In the genomic region with DNA sequence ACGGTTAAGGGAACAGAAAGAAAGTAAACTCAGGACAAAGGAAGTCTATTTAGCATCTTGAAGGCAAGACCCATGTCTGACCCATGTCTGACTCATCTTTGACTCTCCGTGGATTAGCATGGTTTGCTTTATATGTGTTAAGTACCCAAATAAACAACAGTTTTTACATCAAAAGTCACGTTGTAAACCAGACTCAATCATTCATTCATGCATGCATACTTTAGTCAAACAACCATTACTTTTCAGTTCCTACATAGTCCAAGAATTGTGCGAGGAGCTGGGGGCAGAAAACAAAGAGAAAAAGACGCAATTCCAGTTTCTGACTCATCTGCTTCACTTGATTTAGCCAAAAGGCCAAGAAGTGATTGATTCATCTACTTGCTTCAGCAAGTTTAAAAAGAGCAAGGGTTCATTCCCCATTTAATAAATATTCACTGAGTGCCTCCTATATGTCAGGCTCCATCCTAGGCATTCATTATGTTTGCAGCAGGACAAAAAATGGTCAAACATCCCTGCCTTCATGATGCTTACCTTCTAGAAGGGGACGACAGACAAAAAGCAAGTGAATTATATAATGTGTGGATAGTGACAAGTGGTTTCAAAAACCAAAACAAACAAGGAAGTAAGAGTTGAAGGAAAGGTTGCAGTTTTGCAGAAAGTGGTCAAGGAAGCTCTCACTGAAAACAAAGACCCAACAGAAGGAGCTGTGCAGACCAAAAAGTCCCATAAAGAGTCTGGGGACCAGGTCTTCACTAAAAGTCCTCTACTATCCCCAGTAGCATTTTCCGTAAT, we compare ENCODE assay signal across 1 cellular context.
TF ChIP-seq lines count a peak whose summit lies in the region.

No MANE protein-coding gene starts in this region.

TF ChIP-seq in GM12878, 131 proteins besides CTCF, POLR2A, EP300 and RAD21 (continued from another document):
- TF ChIP-seq, protein P1, sequence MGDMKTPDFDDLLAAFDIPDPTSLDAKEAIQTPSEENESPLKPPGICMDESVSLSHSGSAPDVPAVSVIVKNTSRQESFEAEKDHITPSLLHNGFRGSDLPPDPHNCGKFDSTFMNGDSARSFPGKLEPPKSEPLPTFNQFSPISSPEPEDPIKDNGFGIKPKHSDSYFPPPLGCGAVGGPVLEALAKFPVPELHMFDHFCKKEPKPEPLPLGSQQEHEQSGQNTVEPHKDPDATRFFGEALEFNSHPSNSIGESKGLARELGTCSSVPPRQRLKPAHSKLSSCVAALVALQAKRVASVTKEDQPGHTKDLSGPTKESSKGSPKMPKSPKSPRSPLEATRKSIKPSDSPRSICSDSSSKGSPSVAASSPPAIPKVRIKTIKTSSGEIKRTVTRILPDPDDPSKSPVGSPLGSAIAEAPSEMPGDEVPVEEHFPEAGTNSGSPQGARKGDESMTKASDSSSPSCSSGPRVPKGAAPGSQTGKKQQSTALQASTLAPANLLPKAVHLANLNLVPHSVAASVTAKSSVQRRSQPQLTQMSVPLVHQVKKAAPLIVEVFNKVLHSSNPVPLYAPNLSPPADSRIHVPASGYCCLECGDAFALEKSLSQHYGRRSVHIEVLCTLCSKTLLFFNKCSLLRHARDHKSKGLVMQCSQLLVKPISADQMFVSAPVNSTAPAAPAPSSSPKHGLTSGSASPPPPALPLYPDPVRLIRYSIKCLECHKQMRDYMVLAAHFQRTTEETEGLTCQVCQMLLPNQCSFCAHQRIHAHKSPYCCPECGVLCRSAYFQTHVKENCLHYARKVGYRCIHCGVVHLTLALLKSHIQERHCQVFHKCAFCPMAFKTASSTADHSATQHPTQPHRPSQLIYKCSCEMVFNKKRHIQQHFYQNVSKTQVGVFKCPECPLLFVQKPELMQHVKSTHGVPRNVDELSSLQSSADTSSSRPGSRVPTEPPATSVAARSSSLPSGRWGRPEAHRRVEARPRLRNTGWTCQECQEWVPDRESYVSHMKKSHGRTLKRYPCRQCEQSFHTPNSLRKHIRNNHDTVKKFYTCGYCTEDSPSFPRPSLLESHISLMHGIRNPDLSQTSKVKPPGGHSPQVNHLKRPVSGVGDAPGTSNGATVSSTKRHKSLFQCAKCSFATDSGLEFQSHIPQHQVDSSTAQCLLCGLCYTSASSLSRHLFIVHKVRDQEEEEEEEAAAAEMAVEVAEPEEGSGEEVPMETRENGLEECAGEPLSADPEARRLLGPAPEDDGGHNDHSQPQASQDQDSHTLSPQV (IDR thresholded peaks at IDR 0.05): no peak
- no peak for TF ChIP-seq MTA3 (IDR thresholded peaks at IDR 0.05; ENCODE audit: borderline replicate concordance, low read length)
- no peak for TF ChIP-seq RBBP5 (conservative IDR thresholded peaks at IDR 0.05)
- TF ChIP-seq, protein P2, sequence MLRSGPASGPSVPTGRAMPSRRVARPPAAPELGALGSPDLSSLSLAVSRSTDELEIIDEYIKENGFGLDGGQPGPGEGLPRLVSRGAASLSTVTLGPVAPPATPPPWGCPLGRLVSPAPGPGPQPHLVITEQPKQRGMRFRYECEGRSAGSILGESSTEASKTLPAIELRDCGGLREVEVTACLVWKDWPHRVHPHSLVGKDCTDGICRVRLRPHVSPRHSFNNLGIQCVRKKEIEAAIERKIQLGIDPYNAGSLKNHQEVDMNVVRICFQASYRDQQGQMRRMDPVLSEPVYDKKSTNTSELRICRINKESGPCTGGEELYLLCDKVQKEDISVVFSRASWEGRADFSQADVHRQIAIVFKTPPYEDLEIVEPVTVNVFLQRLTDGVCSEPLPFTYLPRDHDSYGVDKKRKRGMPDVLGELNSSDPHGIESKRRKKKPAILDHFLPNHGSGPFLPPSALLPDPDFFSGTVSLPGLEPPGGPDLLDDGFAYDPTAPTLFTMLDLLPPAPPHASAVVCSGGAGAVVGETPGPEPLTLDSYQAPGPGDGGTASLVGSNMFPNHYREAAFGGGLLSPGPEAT (IDR thresholded peaks at IDR 0.05; ENCODE audit: low read depth): peak; percentile 64
- TF ChIP-seq HDAC2 (IDR thresholded peaks at IDR 0.05): no peak
- TF ChIP-seq, protein P3, sequence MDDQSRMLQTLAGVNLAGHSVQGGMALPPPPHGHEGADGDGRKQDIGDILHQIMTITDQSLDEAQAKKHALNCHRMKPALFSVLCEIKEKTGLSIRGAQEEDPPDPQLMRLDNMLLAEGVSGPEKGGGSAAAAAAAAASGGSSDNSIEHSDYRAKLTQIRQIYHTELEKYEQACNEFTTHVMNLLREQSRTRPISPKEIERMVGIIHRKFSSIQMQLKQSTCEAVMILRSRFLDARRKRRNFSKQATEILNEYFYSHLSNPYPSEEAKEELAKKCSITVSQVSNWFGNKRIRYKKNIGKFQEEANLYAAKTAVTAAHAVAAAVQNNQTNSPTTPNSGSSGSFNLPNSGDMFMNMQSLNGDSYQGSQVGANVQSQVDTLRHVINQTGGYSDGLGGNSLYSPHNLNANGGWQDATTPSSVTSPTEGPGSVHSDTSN (IDR thresholded peaks at IDR 0.05; ENCODE audit: insufficient replicate concordance, low read depth, low read length): no peak
- no peak for TF ChIP-seq STAT1 (conservative IDR thresholded peaks at IDR 0.05)
- TF ChIP-seq SREBF2 (IDR thresholded peaks at IDR 0.05; ENCODE audit: low read length): no peak
- no peak for TF ChIP-seq RB1 (IDR thresholded peaks at IDR 0.05; ENCODE audit: borderline replicate concordance)
- no peak for TF ChIP-seq CBX3 (IDR thresholded peaks at IDR 0.05; ENCODE audit: borderline replicate concordance, low read depth)
- TF ChIP-seq ZNF217 (IDR thresholded peaks at IDR 0.05): peak; percentile 49; the same call in 1 of the 2 replicates
- no peak for TF ChIP-seq ZSCAN29 (IDR thresholded peaks at IDR 0.05)
- TF ChIP-seq, protein P4, sequence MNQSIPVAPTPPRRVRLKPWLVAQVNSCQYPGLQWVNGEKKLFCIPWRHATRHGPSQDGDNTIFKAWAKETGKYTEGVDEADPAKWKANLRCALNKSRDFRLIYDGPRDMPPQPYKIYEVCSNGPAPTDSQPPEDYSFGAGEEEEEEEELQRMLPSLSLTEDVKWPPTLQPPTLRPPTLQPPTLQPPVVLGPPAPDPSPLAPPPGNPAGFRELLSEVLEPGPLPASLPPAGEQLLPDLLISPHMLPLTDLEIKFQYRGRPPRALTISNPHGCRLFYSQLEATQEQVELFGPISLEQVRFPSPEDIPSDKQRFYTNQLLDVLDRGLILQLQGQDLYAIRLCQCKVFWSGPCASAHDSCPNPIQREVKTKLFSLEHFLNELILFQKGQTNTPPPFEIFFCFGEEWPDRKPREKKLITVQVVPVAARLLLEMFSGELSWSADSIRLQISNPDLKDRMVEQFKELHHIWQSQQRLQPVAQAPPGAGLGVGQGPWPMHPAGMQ (IDR thresholded peaks at IDR 0.05; ENCODE audit: borderline replicate concordance): no peak
- no peak for TF ChIP-seq TCF3 (IDR thresholded peaks at IDR 0.05; ENCODE audit: borderline replicate concordance, insufficient read depth, low read depth, low read length)
- TF ChIP-seq FOS (IDR thresholded peaks at IDR 0.05; ENCODE audit: borderline replicate concordance, extremely low read depth, insufficient read length): no peak
- peak; percentile 37; the same call in 1 of the 2 replicates for TF ChIP-seq MTA2 (IDR thresholded peaks at IDR 0.05; ENCODE audit: low read depth)
